10 cellular contexts compared by ENCODE assay signal in the genomic region with DNA sequence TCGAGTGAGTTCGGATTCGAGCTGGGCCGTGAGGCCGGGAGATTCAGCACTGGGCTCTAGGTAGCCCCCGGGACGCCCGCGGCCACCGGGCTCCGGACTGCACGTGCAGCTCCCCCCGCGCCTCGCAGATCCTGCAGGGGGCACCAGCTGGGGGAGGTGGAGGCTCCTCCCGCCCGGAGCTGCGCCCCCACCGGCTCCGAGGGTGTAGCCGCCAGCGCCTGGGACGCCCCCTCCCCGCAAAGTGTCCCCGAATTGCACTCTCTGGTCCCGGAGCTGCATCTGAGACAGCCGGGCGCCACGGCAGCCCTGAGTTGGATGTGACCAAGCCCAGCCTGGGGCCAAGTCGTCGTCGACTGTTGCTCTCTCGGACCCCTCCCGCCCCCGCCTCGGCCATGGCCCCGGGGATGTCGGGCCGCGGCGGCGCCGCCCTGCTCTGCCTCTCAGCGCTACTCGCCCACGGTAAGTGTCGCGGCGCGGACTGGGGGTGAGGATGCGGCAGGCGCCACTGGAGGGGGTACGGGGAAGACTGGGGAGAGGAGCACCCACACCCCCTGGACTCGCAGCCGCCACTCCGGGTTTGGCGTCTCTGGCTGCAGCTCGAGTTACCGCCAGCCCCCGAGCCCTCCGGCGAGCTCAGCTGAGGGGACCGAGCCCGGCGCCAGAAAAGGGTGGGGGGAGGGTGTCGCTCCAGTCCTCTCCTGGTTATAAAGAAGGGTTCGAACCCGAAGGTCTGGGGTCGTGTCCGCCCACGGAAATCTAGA. TPM values are rescaled to one million over a fixed set of nuclear protein-coding genes. Genes with fewer than 3 reads are reported as not detected.
DNase-seq lines count a peak whose midpoint lies in the region; ATAC-seq, FAIRE-seq and TF ChIP-seq lines count a peak whose summit lies in the region.
"Had no signal": no experiment of that assay in that cellular context is flagged by ENCODE, and none has a peak within 500 bp of the region (broad histone marks: within the 10 kb centered on the region; RNA-seq: fewer than 3 reads in every experiment).

No MANE protein-coding gene starts in this region.

- no peak for ATAC-seq in HG02623 (IDR thresholded peaks at IDR 0.05; ENCODE audit: unreplicated experiment)

- TF ChIP-seq CTCF in CD14-positive monocyte (IDR thresholded peaks at IDR 0.05) = no peak
- TF ChIP-seq CTCF in osteocyte (IDR thresholded peaks at IDR 0.05) = no peak

- H3K27me3 Mint-ChIP-seq in CD14-positive monocyte (ENCODE audit: low read depth in 3 of 3) (peaks cover 80 to 99% (median 93%) of the 10 kb centered on the region in 3 donors), osteocyte (ENCODE audit: unreplicated experiment) (peaks cover 77% of the 10 kb centered on the region)

- no peak for FAIRE-seq in H54 (lab: Jason Lieb, UNC)

- DNase-seq in CD14-positive monocyte (ENCODE audit: low spot score) (peak; percentile 30), HAP-1 (ENCODE audit: low spot score in 2 of 2) (peak in 1 of 2 experiments; percentile 25), ecto neural progenitor cell (ENCODE audit: low spot score) (peak; percentile 74), osteocyte (ENCODE audit: extremely low spot score, unreplicated experiment) (no peak), ACHN (no peak), H54 (ENCODE audit: insufficient read length, low spot score) (no peak), SHP77 treated with DMSO at 0.1 percent for 48 hours (lab: John Stamatoyannopoulos, UW) (no peak)

- in situ Hi-C loops in HAP-1 (cut with MboI; ENCODE audit: low sequenced_read_pairs) = no loop called here
- in situ Hi-C loops in ACHN (cut with HindIII; ENCODE audit: low pct_ligation_motif_present, low pct_unique_long_range_greater_than_20kb, low sequenced_read_pairs) = no loop called here

- no peaks in the 10 kb centered on the region for H3K9me3 ChIP-seq in HAP-1
- H3K9me3 ChIP-seq: neutrophil had no signal

- H3K4me3 ChIP-seq in HAP-1 = peak overlapping the region; percentile 21

- peaks cover 12% of the 10 kb centered on the region for H3K4me1 Mint-ChIP-seq in CD14-positive monocyte
- peaks cover 16% of the 10 kb centered on the region for H3K4me1 Mint-ChIP-seq in osteocyte (ENCODE audit: unreplicated experiment)

- peaks cover 78% of the 10 kb centered on the region for H3K27me3 ChIP-seq in HAP-1 (ENCODE audit: low read depth)

- H3K36me3 ChIP-seq in HAP-1 (replicated peaks) = no peaks in the 10 kb centered on the region
- H3K36me3 ChIP-seq: neutrophil had no signal

- H3K36me3 Mint-ChIP-seq in CD14-positive monocyte = no peaks in the 10 kb centered on the region
- no peaks in the 10 kb centered on the region for H3K36me3 Mint-ChIP-seq in osteocyte (ENCODE audit: unreplicated experiment)

- no peaks in the 10 kb centered on the region for H3K4me1 ChIP-seq in HAP-1

- H3K27ac Mint-ChIP-seq in CD14-positive monocyte = no peak overlapping the region
- H3K27ac Mint-ChIP-seq in osteocyte (ENCODE audit: unreplicated experiment) = no peak overlapping the region

- H3K4me3 Mint-ChIP-seq in CD14-positive monocyte (peak overlapping the region in 1 of 2 donors; percentile 83), osteocyte (ENCODE audit: unreplicated experiment) (peak overlapping the region; percentile 53)

- H3K9me3 Mint-ChIP-seq in CD14-positive monocyte = peaks cover 0 to 18% (median 7%) of the 10 kb centered on the region in 7 donors
- no peaks in the 10 kb centered on the region for H3K9me3 Mint-ChIP-seq in osteocyte (ENCODE audit: unreplicated experiment)

- no peak for TF ChIP-seq POLR2A in H54 (IDR thresholded peaks at IDR 0.05; ENCODE audit: low read depth, low read length)

- intact Hi-C loops in CD14-positive monocyte (cut with micrococcal nuclease) = no loop called here

RNA-seq across cellular contexts. Expression of gene TMEM132E, which starts 1.5 kb away (rescaled TPM):
- polyA plus RNA-seq in CD14-positive monocyte = not detected
- not detected in 2 replicates for total RNA-seq in osteocyte
- total RNA-seq: SK-MEL-5 had no signal

Comparison
In these comparisons a context has a peak if more than half of its experiments do, and no peak if none do; other contexts are left out.
1. DNase-seq: peak in CD14-positive monocyte (single experiment) and ecto neural progenitor cell (single experiment); none in osteocyte (single experiment), ACHN (single experiment), H54 (single experiment) and SHP77 treated with DMSO at 0.1 percent for 48 hours (single experiment).